8 cellular contexts compared by ENCODE assay signal in genomic region chr2:88542668-88543067, GRCh38.
"Had no signal": no experiment of that assay in that cellular context is flagged by ENCODE, and none has a peak within 500 bp of the region (broad histone marks: within the 10 kb centered on the region; RNA-seq: fewer than 3 reads in every experiment).

No MANE protein-coding gene starts in this region.

- H3K27ac Mint-ChIP-seq: GM23338, H9, HFFc6 had no signal

- ATAC-seq: GM23338, HCT116 had no signal

- H3K4me2 ChIP-seq: GM23338 had no signal

- DNase-seq: GM23248, GOT3, H7, H9, HCEC 1CT, HFFc6 had no signal

- H3K4me3 Mint-ChIP-seq: GM23338, H9, HFFc6 had no signal

- H3K9ac ChIP-seq: GM23248 had no signal

- H2AFZ ChIP-seq: GM23248, GM23338 had no signal

- H3K27ac ChIP-seq: GM23248 had no signal

- H3K4me3 ChIP-seq: GM23248, GM23338 had no signal
